8 cellular contexts compared by ENCODE assay signal in the genomic region with DNA sequence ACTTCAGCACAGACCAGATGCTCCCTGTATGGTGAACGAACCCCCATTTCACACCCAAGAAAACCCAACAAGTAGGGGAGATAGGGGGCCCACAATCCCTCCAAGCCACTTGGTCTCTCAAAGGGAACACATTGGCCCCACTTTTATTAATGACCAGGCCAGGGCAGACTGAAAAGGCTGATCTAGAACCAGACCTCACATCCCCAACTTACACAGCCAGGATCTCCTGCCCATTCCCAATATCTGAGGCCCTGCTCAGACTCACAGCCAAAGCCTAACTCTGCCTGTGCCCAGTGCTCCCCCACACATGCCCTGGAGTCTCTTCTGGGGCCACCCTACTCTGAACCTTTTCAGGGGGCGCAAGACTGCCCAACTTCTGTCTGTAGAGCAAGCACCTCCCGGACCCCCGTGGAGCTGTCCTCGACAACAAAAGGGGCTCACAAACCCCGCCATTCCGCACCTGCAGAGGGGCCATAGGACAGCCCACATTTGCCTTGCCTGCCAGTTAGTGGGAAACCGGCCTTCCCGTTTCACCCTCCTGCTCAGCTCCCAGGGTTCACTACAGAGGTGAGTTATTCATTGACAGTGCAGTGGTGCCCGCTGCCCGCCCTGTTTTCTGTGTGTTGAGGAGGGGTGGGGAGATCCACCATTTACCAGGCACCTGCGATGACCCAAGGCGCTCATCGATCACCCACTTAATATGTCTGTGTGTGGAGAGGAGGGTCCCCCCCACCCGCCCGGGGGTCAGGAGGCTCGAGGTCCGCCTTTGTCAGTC. TPM values are rescaled to one million over a fixed set of nuclear protein-coding genes. Genes with fewer than 3 reads are reported as not detected.
DNase-seq lines count a peak whose midpoint lies in the region; TF ChIP-seq lines count a peak whose summit lies in the region.

No MANE protein-coding gene starts in this region.

- peak overlapping the region; percentile 87 to 100 (median 98) for H3K4me2 ChIP-seq in BLaER1 treated with 17β-estradiol and CSF1 and Interleukin-3, amounts not matched to agents 10 nM and 100 nM

- H3K4me3 ChIP-seq in BLaER1 treated with 17β-estradiol and CSF1 and Interleukin-3, amounts not matched to agents 10 nM and 100 nM, result peak overlapping the region; percentile 88 to 97 (median 92)
- no peak overlapping the region for H3K4me3 ChIP-seq in lower leg skin (ENCODE audit: low read depth, poor library complexity, severe bottlenecking)

- no peaks in the 10 kb centered on the region for H3K9me3 ChIP-seq in BLaER1 treated with 17β-estradiol and CSF1 and Interleukin-3, amounts not matched to agents 10 nM and 100 nM (replicated peaks in 1 of 11)

- intact Hi-C loops in lower leg skin (cut with DNase I; ENCODE audit: low total_unique reads), result no loop called here

- TF ChIP-seq CTCF in mesothelial cell of epicardium (IDR thresholded peaks at IDR 0.05; ENCODE audit: unreplicated experiment) (no peak), lower leg skin (IDR thresholded peaks at IDR 0.05) (no peak)

- peak overlapping the region in 10 of 11 experiments; percentile 83 to 99 (median 96); a peak in 19 of 22 replicates for H3K27ac ChIP-seq in BLaER1 treated with 17β-estradiol and CSF1 and Interleukin-3, amounts not matched to agents 10 nM and 100 nM

- 20% methylated on average over 13 to 17 of the region's 18 CpGs for WGBS in lower leg skin, 2 donors

- peaks cover 44 to 71% (median 64%) of the 10 kb centered on the region in 10 experiments for H3K4me1 ChIP-seq in BLaER1 treated with 17β-estradiol and CSF1 and Interleukin-3, amounts not matched to agents 10 nM and 100 nM

- H3K36me3 Mint-ChIP-seq in mesothelial cell of epicardium, result peaks cover 2% of the 10 kb centered on the region

- H3K36me3 ChIP-seq in BLaER1 treated with 17β-estradiol and CSF1 and Interleukin-3, amounts not matched to agents 10 nM and 100 nM, result peaks cover 15 to 40% (median 29%) of the 10 kb centered on the region in 11 experiments

- H3K27ac Mint-ChIP-seq in mesothelial cell of epicardium, result peak overlapping the region; percentile 77

- H3K27me3 Mint-ChIP-seq in mesothelial cell of epicardium (ENCODE audit: low read depth), result no peaks in the 10 kb centered on the region

- no peaks in the 10 kb centered on the region for H3K9me3 Mint-ChIP-seq in mesothelial cell of epicardium

- DNase-seq in HuH-7.5 (ENCODE audit: low spot score) (peak; percentile 100), cerebellar cortex (ENCODE audit: low spot score) (peak; percentile 22), mesothelial cell of epicardium (ENCODE audit: low spot score in 2 of 2, unreplicated experiment in 2 of 2) (no peak), SKM-1 treated with dmso at 0.1 percent for 144 hours (lab: John Stamatoyannopoulos, UW; ENCODE audit: unreplicated experiment) (no peak), NK-92 (lab: John Stamatoyannopoulos, UW; ENCODE audit: unreplicated experiment) (no peak), T-helper 9 cell (no peak), lower leg skin (ENCODE audit: low spot score in 2 of 2) (no peak)

- peaks cover 0 to 56% (median 40%) of the 10 kb centered on the region in 11 experiments; a peak in 18 of 22 replicates for H4K20me1 ChIP-seq in BLaER1 treated with 17β-estradiol and CSF1 and Interleukin-3, amounts not matched to agents 10 nM and 100 nM

- peaks cover 64% of the 10 kb centered on the region for H3K4me1 Mint-ChIP-seq in mesothelial cell of epicardium

- no peaks in the 10 kb centered on the region for H3K27me3 ChIP-seq in BLaER1 treated with 17β-estradiol and CSF1 and Interleukin-3, amounts not matched to agents 10 nM and 100 nM

- H3K9ac ChIP-seq in BLaER1 treated with 17β-estradiol and CSF1 and Interleukin-3, amounts not matched to agents 10 nM and 100 nM, result peak overlapping the region; percentile 89 to 100 (median 97)

- peak overlapping the region; percentile 74 for H3K4me3 Mint-ChIP-seq in mesothelial cell of epicardium

- TF ChIP-seq POLR2A in lower leg skin (IDR thresholded peaks at IDR 0.05), result no peak

RNA-seq across cellular contexts. Expression of a gene that starts 1.6 kb away (rescaled TPM):
- total RNA-seq in mesothelial cell of epicardium (203 to 214 TPM (median 211 TPM) in 3 replicates), lower leg skin (100 to 1,000 TPM; 111 to 227 (median 145) TPM)

RNA-seq across cellular contexts. Expression of a gene that starts 11.6 kb away (rescaled TPM):
- total RNA-seq in mesothelial cell of epicardium (10.7 to 12.3 TPM (median 11.5 TPM) in 3 replicates), lower leg skin (10 to 100 TPM in 3 of 4 donors, 1 to 10 TPM in 1; 6.7 to 17.1 (median 11.6) TPM)

RNA-seq across cellular contexts. Expression of a gene that starts 11.8 kb away (rescaled TPM):
- 183 to 192 TPM (median 186 TPM) in 3 replicates for total RNA-seq in mesothelial cell of epicardium
- 100 to 1,000 TPM; 173 to 271 (median 250) TPM for total RNA-seq in lower leg skin

RNA-seq across cellular contexts. Expression of a gene that starts 18.3 kb away (rescaled TPM):
- total RNA-seq in mesothelial cell of epicardium (11.6 to 12.0 TPM (median 11.6 TPM) in 3 replicates), lower leg skin (10 to 100 TPM in 2 of 4 donors, 1 to 10 TPM in 2; 5.6 to 14.1 (median 9.3) TPM)

RNA-seq across cellular contexts. Expression of a gene that starts 56.3 kb away (rescaled TPM):
- total RNA-seq in mesothelial cell of epicardium (0.47 to 0.66 TPM (median 0.51 TPM) in 3 replicates), lower leg skin (not detected)

Comparison
In these comparisons a context has a peak if more than half of its experiments do, and no peak if none do; other contexts are left out.
1. DNase-seq: peak in HuH-7.5 (single experiment) and cerebellar cortex (single experiment); none in mesothelial cell of epicardium (0 of 2), SKM-1 treated with dmso at 0.1 percent for 144 hours (single experiment), NK-92 (single experiment), T-helper 9 cell (single experiment) and lower leg skin (0 of 2).